Comparison of ENCODE assay signal across 17 cellular contexts in genomic region chr6:7502743-7503142, GRCh38. TPM values are rescaled to one million over a fixed set of nuclear protein-coding genes. Genes with fewer than 3 reads are reported as not detected.
DNase-seq lines count a peak whose midpoint lies in the region; ATAC-seq and TF ChIP-seq lines count a peak whose summit lies in the region.
"Had no signal": no experiment of that assay in that cellular context is flagged by ENCODE, and none has a peak within 500 bp of the region (broad histone marks: within the 10 kb centered on the region; RNA-seq: fewer than 3 reads in every experiment).

No MANE protein-coding gene starts in this region.

- DNase-seq in DMS53 (lab: John Stamatoyannopoulos, UW) (peak; percentile 49), DMS53 treated with DMSO at 0.1 percent for 48 hours (lab: John Stamatoyannopoulos, UW; ENCODE audit: unreplicated experiment) (no peak), GM23338 (ENCODE audit: low spot score) (no peak), endodermal cell (peak; percentile 67), mesendoderm (peak; percentile 29), erythroblast (lab: John Stamatoyannopoulos, UW) (no peak), GM20000 (ENCODE audit: low spot score) (no peak)
- DNase-seq in activated CD8-positive, alpha-beta T cell treated with anti-CD3 and anti-CD28 coated beads for 36 hours, result no peak
- DNase-seq: Kasumi-1, NCI-H1105 treated with DMSO at 0.1 percent for 48 hours, NCI-H1930, NCI-H2227 treated with DMSO at 0.1 percent for 48 hours, NCI-H526 treated with DMSO at 0.1 percent for 48 hours, OCI-M1 had no signal

- no peak overlapping the region for H3K27ac Mint-ChIP-seq in GM23338
- no peak overlapping the region for H3K27ac Mint-ChIP-seq in endodermal cell
- H3K27ac Mint-ChIP-seq in activated CD8-positive, alpha-beta T cell treated with anti-CD3 and anti-CD28 coated beads for 36 hours, result no peak overlapping the region

- intact Hi-C loops in activated CD8-positive, alpha-beta T cell treated with anti-CD3 and anti-CD28 coated beads for 36 hours (cut with micrococcal nuclease), result no loop called here

- H3K4me1 ChIP-seq in GM23338 (ENCODE audit: insufficient read depth) (peaks cover 5% of the 10 kb centered on the region; the same call in 1 of the 2 replicates), endodermal cell (ENCODE audit: control insufficient read depth, insufficient read depth, low read length) (no peaks in the 10 kb centered on the region), mesendoderm (ENCODE audit: control insufficient read depth, low read depth, low read length) (peaks cover 2% of the 10 kb centered on the region)

- ATAC-seq in GM23338, result peak; percentile 14; the same call in 1 of the 3 replicates
- no peak for ATAC-seq in activated CD8-positive, alpha-beta T cell treated with anti-CD3 and anti-CD28 coated beads for 36 hours

- no peak overlapping the region for H2BK15ac ChIP-seq in mesendoderm (replicated peaks; ENCODE audit: low read depth)

- H4K20me1 ChIP-seq in GM23338 (replicated peaks; ENCODE audit: insufficient read depth), result no peaks in the 10 kb centered on the region
- H4K20me1 ChIP-seq: BLaER1 treated with 17β-estradiol and CSF1 and Interleukin-3, amounts not matched to agents 10 nM and 100 nM had no signal

- H3K56ac ChIP-seq in mesendoderm (ENCODE audit: low read length), result no peak overlapping the region

- no peak overlapping the region for H3K23ac ChIP-seq in mesendoderm (ENCODE audit: low read length)

- no peak overlapping the region for H3K18ac ChIP-seq in mesendoderm (ENCODE audit: low read length)

- H3K4me2 ChIP-seq in GM23338, result no peak overlapping the region
- no peak overlapping the region for H3K4me2 ChIP-seq in mesendoderm (ENCODE audit: low read length)
- H3K4me2 ChIP-seq: BLaER1 treated with 17β-estradiol and CSF1 and Interleukin-3, amounts not matched to agents 10 nM and 100 nM had no signal

- peaks cover 2% of the 10 kb centered on the region; the same call in 1 of the 2 replicates for H3K9me2 ChIP-seq in GM23338 (ENCODE audit: insufficient read depth)

- no peak overlapping the region for H2BK5ac ChIP-seq in mesendoderm (ENCODE audit: low read length)

- CTCF ChIA-PET in activated CD8-positive, alpha-beta T cell treated with anti-CD3 and anti-CD28 coated beads for 36 hours (lab: Charles Lee), result no interaction called here

- WGBS in endodermal cell (ENCODE audit: insufficient coverage in 1 of 2, insufficient read length in 1 of 2), 2 experiments, result 86 to 93% methylated on average over 11 of the region's 11 CpGs
- no CpG with 5 or more reads among the region's 11 CpGs for WGBS in mesendoderm (ENCODE audit: extremely low coverage, insufficient coverage, low lambda C conversion rate)

- no peak overlapping the region for H4K8ac ChIP-seq in mesendoderm (ENCODE audit: low read depth, low read length)

- H3K79me2 ChIP-seq in GM23338 (replicated peaks; ENCODE audit: insufficient read depth), result no peaks in the 10 kb centered on the region
- H3K79me2 ChIP-seq in mesendoderm (ENCODE audit: control insufficient read depth, insufficient read depth, low read length), result no peaks in the 10 kb centered on the region

- no peak for TF ChIP-seq POLR2A in erythroblast (IDR thresholded peaks at IDR 0.05; ENCODE audit: low read length)

- H3K4me3 ChIP-seq in GM23338 (no peak overlapping the region), endodermal cell (ENCODE audit: low read length) (no peak overlapping the region), mesendoderm (ENCODE audit: low read length) (no peak overlapping the region)
- H3K4me3 ChIP-seq: BLaER1 treated with 17β-estradiol and CSF1 and Interleukin-3, amounts not matched to agents 10 nM and 100 nM; SK-N-MC had no signal

- H3K9ac ChIP-seq in endodermal cell (ENCODE audit: extremely low read depth, low read length, poor library complexity, severe bottlenecking), result no peak overlapping the region
- no peak overlapping the region for H3K9ac ChIP-seq in mesendoderm (ENCODE audit: low read length)
- H3K9ac ChIP-seq: BLaER1 treated with 17β-estradiol and CSF1 and Interleukin-3, amounts not matched to agents 10 nM and 100 nM had no signal

- POLR2A ChIA-PET in activated CD8-positive, alpha-beta T cell treated with anti-CD3 and anti-CD28 coated beads for 36 hours (lab: Charles Lee), result no interaction called here

- TF ChIP-seq CTCF in GM23338 (conservative IDR thresholded peaks at IDR 0.05; ENCODE audit: low read depth in 2 of 2) (no peak), endodermal cell (conservative IDR thresholded peaks at IDR 0.05) (no peak), GM20000 (IDR thresholded peaks at IDR 0.05; ENCODE audit: extremely low read depth, missing control alignments) (no peak)
- TF ChIP-seq CTCF in activated CD8-positive, alpha-beta T cell treated with anti-CD3 and anti-CD28 coated beads for 36 hours (IDR thresholded peaks at IDR 0.05), result no peak

- H3K27me3 Mint-ChIP-seq in GM23338 (ENCODE audit: insufficient read depth, low read depth, poor library complexity) (peaks cover 12% of the 10 kb centered on the region), endodermal cell (ENCODE audit: insufficient read depth) (no peaks in the 10 kb centered on the region)
- peaks cover 6% of the 10 kb centered on the region for H3K27me3 Mint-ChIP-seq in activated CD8-positive, alpha-beta T cell treated with anti-CD3 and anti-CD28 coated beads for 36 hours

- H3K27ac ChIP-seq in GM23338 (ENCODE audit: low read depth) (no peak overlapping the region), endodermal cell (ENCODE audit: low read depth, low read length) (no peak overlapping the region), mesendoderm (ENCODE audit: low read depth, low read length) (no peak overlapping the region)
- H3K27ac ChIP-seq: 22Rv1; BLaER1 treated with 17β-estradiol and CSF1 and Interleukin-3, amounts not matched to agents 10 nM and 100 nM; SK-N-MC had no signal

- H3K36me3 ChIP-seq in GM23338 (ENCODE audit: insufficient read depth), result no peaks in the 10 kb centered on the region
- H3K36me3 ChIP-seq in endodermal cell (ENCODE audit: control insufficient read depth, insufficient read depth, low read length), result no peaks in the 10 kb centered on the region
- H3K36me3 ChIP-seq in mesendoderm (ENCODE audit: control insufficient read depth, insufficient read depth, low read length), result no peaks in the 10 kb centered on the region
- H3K36me3 ChIP-seq: BLaER1 treated with 17β-estradiol and CSF1 and Interleukin-3, amounts not matched to agents 10 nM and 100 nM had no signal

- no peak overlapping the region for H2AK5ac ChIP-seq in mesendoderm (ENCODE audit: low read length)

- H3K79me1 ChIP-seq in mesendoderm (ENCODE audit: low read length), result no peaks in the 10 kb centered on the region

- H3K36me3 Mint-ChIP-seq in GM23338 (ENCODE audit: low read depth) (no peaks in the 10 kb centered on the region; the same call in 2 of the 3 replicates), endodermal cell (ENCODE audit: low read depth) (no peaks in the 10 kb centered on the region)
- no peaks in the 10 kb centered on the region for H3K36me3 Mint-ChIP-seq in activated CD8-positive, alpha-beta T cell treated with anti-CD3 and anti-CD28 coated beads for 36 hours (ENCODE audit: low read depth)

- no peaks in the 10 kb centered on the region for H3K9me3 ChIP-seq in endodermal cell (ENCODE audit: control insufficient read depth, low read length)
- H3K9me3 ChIP-seq: BLaER1 treated with 17β-estradiol and CSF1 and Interleukin-3, amounts not matched to agents 10 nM and 100 nM had no signal

- no peaks in the 10 kb centered on the region for H3K27me3 ChIP-seq in GM23338 (ENCODE audit: insufficient read depth)
- peaks cover 9% of the 10 kb centered on the region for H3K27me3 ChIP-seq in endodermal cell (ENCODE audit: control insufficient read depth, insufficient read depth, low read length, poor library complexity, severe bottlenecking)
- no peaks in the 10 kb centered on the region for H3K27me3 ChIP-seq in mesendoderm (ENCODE audit: insufficient read depth, low read length, poor library complexity)
- H3K27me3 ChIP-seq: BLaER1 treated with 17β-estradiol and CSF1 and Interleukin-3, amounts not matched to agents 10 nM and 100 nM had no signal

- no peak overlapping the region for H4K5ac ChIP-seq in mesendoderm (ENCODE audit: low read length)

- H3K9me3 Mint-ChIP-seq in GM23338 (no peaks in the 10 kb centered on the region; the same call in 2 of the 3 replicates), endodermal cell (no peaks in the 10 kb centered on the region)
- no peaks in the 10 kb centered on the region for H3K9me3 Mint-ChIP-seq in activated CD8-positive, alpha-beta T cell treated with anti-CD3 and anti-CD28 coated beads for 36 hours

- no peak overlapping the region for H2BK120ac ChIP-seq in mesendoderm (ENCODE audit: low read depth, low read length)

- peaks cover 18% of the 10 kb centered on the region for H3K4me1 Mint-ChIP-seq in GM23338
- H3K4me1 Mint-ChIP-seq in endodermal cell, result peaks cover 23% of the 10 kb centered on the region
- no peaks in the 10 kb centered on the region for H3K4me1 Mint-ChIP-seq in activated CD8-positive, alpha-beta T cell treated with anti-CD3 and anti-CD28 coated beads for 36 hours (ENCODE audit: low read depth)

- H3K4ac ChIP-seq in mesendoderm (ENCODE audit: low read depth, low read length), result no peak overlapping the region

- H3K4me3 Mint-ChIP-seq in GM23338 (no peak overlapping the region), endodermal cell (no peak overlapping the region)
- H3K4me3 Mint-ChIP-seq in activated CD8-positive, alpha-beta T cell treated with anti-CD3 and anti-CD28 coated beads for 36 hours, result no peak overlapping the region

- 0 out of 2 replicates have a peak overlapping the region, but pooled peaks have one; percentile 23 for H2AFZ ChIP-seq in GM23338

- no peaks in the 10 kb centered on the region for H3F3A ChIP-seq in GM23338 (replicated peaks; ENCODE audit: low read depth)

TF ChIP-seq in GM23338, 12 proteins besides CTCF, POLR2A, EP300 and RAD21 (continues in another document):
- TF ChIP-seq ZNF114 (CRISPR knock-in tag; IDR thresholded peaks at IDR 0.05) (no peak), NANOG (IDR thresholded peaks at IDR 0.05; ENCODE audit: borderline replicate concordance) (no peak), POLR2AphosphoS5 (IDR thresholded peaks at IDR 0.05; ENCODE audit: low read depth) (no peak), EZH2phosphoT487 (IDR thresholded peaks at IDR 0.05; ENCODE audit: unreplicated experiment) (no peak)

RNA-seq across cellular contexts. Expression of gene DSP, which starts 38.7 kb away (rescaled TPM):
- total RNA-seq in GM23338 (2014; rRNA removed; shearing (Covaris generic)), result 42.5 and 43.7 TPM in 2 replicates
- polyA plus RNA-seq in GM23338 (2016; fragmentation: Nextera tagmentation; extraction: Ambion mirVana), result 14.8 and 16.8 TPM in 2 replicates
- total RNA-seq in endodermal cell, result 100 to 1,000 TPM; 123 to 152 TPM
- 41.5 TPM for polyA plus RNA-seq in endodermal cell (2013, experiment 1 of 2)
- 42.5 TPM for polyA plus RNA-seq in endodermal cell (2013, experiment 2 of 2)
- polyA plus RNA-seq in mesendoderm (2013, experiment 1 of 2), result 19.9 TPM
- polyA plus RNA-seq in mesendoderm (2013, experiment 2 of 2), result 19.4 TPM
- under 1 TPM; 0.07 to 0.25 TPM for total RNA-seq in activated CD8-positive, alpha-beta T cell treated with anti-CD3 and anti-CD28 coated beads for 36 hours

Comparison
In these comparisons a context has a peak if more than half of its experiments do, and no peak if none do; other contexts are left out.
1. DNase-seq: peak in DMS53 (single experiment), endodermal cell (single experiment) and mesendoderm (single experiment); none in DMS53 treated with DMSO at 0.1 percent for 48 hours (single experiment), GM23338 (single experiment), erythroblast (0 of 2), GM20000 (single experiment) and activated CD8-positive, alpha-beta T cell treated with anti-CD3 and anti-CD28 coated beads for 36 hours (single experiment).
2. RNA of gene DSP, which starts 38.7 kb away (total RNA-seq): 123 to 152 TPM in endodermal cell and 42.5 to 43.7 TPM in GM23338; 0.07 to 0.25 TPM in activated CD8-positive, alpha-beta T cell treated with anti-CD3 and anti-CD28 coated beads for 36 hours; every median in the first group is over 10 times any median in the second.